Comparison of ENCODE assay signal across 12 cellular contexts in the genomic region with DNA sequence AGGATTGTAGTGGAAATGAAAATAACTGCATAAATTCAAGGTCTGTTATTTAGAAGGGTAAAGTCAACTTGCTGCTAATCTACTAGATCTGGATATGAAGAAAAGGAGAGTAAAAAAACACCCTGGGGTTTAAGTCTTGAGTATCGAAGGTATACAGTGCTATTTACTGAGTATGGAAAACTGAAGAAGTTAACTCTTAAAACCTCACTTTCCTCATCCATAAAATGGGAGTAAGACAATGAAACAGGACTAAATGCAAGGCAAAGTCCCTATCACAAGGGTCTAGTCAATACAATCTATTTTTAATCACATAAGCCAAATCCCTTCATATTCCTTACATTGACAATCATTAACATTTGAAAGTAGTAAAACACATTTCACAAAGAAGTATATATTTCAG. TPM values are rescaled to one million over a fixed set of nuclear protein-coding genes. Genes with fewer than 3 reads are reported as not detected.
A peak's percentile ranks its signal among the peaks of the same experiment; 100 is the strongest.
DNase-seq lines count a peak whose midpoint lies in the region; ATAC-seq and TF ChIP-seq lines count a peak whose summit lies in the region.
"Had no signal": no experiment of that assay in that cellular context is flagged by ENCODE, and none has a peak within 500 bp of the region (broad histone marks: within the 10 kb centered on the region; RNA-seq: fewer than 3 reads in every experiment).

No MANE protein-coding gene starts in this region.

- no CpG with 5 or more reads among the region's 1 CpG for WGBS in H9 (ENCODE audit: extremely low coverage, insufficient read length, low lambda C conversion rate)

- H3K23me2 ChIP-seq in H9 (ENCODE audit: insufficient read length, low read depth, low read length, poor library complexity, severe bottlenecking): peaks cover 9% of the 10 kb centered on the region

- no peak overlapping the region for H4K8ac ChIP-seq in H9 (replicated peaks; ENCODE audit: insufficient read length, low read depth, low read length)

- H2BK12ac ChIP-seq in H9 (ENCODE audit: insufficient read length, low read depth, low read length): no peak overlapping the region

- no peak overlapping the region for H3K18ac ChIP-seq in H9 (ENCODE audit: insufficient read length, low read depth, low read length)

- peaks cover 57% of the 10 kb centered on the region for H3K36me3 ChIP-seq in BE2C
- H3K36me3 ChIP-seq in iPS-20b (ENCODE audit: insufficient read depth, low read depth, low read length): peaks cover 51% of the 10 kb centered on the region
- H3K36me3 ChIP-seq: esophagus squamous epithelium had no signal

- H3K14ac ChIP-seq in H9 (ENCODE audit: insufficient read depth, low read length): no peak overlapping the region

- H3K9me3 ChIP-seq in BE2C: no peaks in the 10 kb centered on the region
- no peaks in the 10 kb centered on the region for H3K9me3 ChIP-seq in H9 (ENCODE audit: control insufficient read depth, low read depth, low read length)
- H3K9me3 ChIP-seq in iPS-20b (ENCODE audit: insufficient read depth, low read depth, low read length): no peaks in the 10 kb centered on the region
- H3K9me3 ChIP-seq: esophagus squamous epithelium had no signal

- no peak overlapping the region for H2AK5ac ChIP-seq in H9 (ENCODE audit: insufficient read length, low read length)

- no peak overlapping the region for H3K4ac ChIP-seq in H9 (ENCODE audit: low read depth, low read length)

- no peak overlapping the region for H2AFZ ChIP-seq in H9 (ENCODE audit: low read length)

- H3K56ac ChIP-seq in H9 (ENCODE audit: insufficient read length, low read depth, low read length): no peak overlapping the region

- no peaks in the 10 kb centered on the region; the same call in 1 of the 2 replicates for H3K27me3 Mint-ChIP-seq in H9 (ENCODE audit: low read depth)
- H3K27me3 Mint-ChIP-seq in activated CD4-positive, alpha-beta memory T cell treated with anti-CD3 and anti-CD28 coated beads, Interleukin-2, amount 10 ng/mL, durations not matched to agents 7 days and 5 days: no peaks in the 10 kb centered on the region

- H3K27me3 ChIP-seq in BE2C (no peaks in the 10 kb centered on the region), H9 (ENCODE audit: insufficient read depth, low read length) (no peaks in the 10 kb centered on the region), iPS-20b (ENCODE audit: insufficient read depth, low read length) (no peaks in the 10 kb centered on the region)
- H3K27me3 ChIP-seq: esophagus squamous epithelium had no signal

- H3T11ph ChIP-seq in H9 (ENCODE audit: low read length): no peak overlapping the region

- H3K4me2 ChIP-seq in H9 (ENCODE audit: insufficient read depth, insufficient read length, low read length): peak overlapping the region; percentile 72

- H3K9ac ChIP-seq in H9 (ENCODE audit: extremely low read depth, insufficient read length, low read length): peak overlapping the region; percentile 20
- peak overlapping the region; percentile 98 for H3K9ac ChIP-seq in iPS-20b (ENCODE audit: low read depth, low read length)

- no peak overlapping the region for H3K23ac ChIP-seq in H9 (ENCODE audit: insufficient read length, low read depth, low read length)

- H2BK20ac ChIP-seq in H9 (ENCODE audit: low read depth, low read length, poor library complexity, severe bottlenecking): no peak overlapping the region

- H3K27ac ChIP-seq in H9 (ENCODE audit: insufficient read length, low read depth, low read length) (no peak overlapping the region), iPS-20b (ENCODE audit: low read length) (peak overlapping the region; percentile 12)
- H3K27ac ChIP-seq: esophagus squamous epithelium, RWPE1 had no signal

- no peak for ATAC-seq in HG02798 (IDR thresholded peaks at IDR 0.05; ENCODE audit: poor library complexity, unreplicated experiment)
- ATAC-seq in activated CD4-positive, CD25-positive, alpha-beta regulatory T cell treated with anti-CD3 and anti-CD28 coated beads, Interleukin-2, amount 50 U/mL, for 24 hours: no peak
- ATAC-seq in HG02973 (IDR thresholded peaks at IDR 0.05; ENCODE audit: unreplicated experiment): no peak

- H3K4me1 ChIP-seq in BE2C (no peaks in the 10 kb centered on the region; the same call in none of the 2 replicates), H9 (ENCODE audit: insufficient read depth, low read length) (no peaks in the 10 kb centered on the region; the same call in 1 of the 2 replicates), iPS-20b (ENCODE audit: insufficient read depth, low read length) (peaks cover 15% of the 10 kb centered on the region; the same call in 1 of the 2 replicates)

- peak overlapping the region; percentile 92 to 98 for H3K4me3 Mint-ChIP-seq in H9
- peak overlapping the region; percentile 90 for H3K4me3 Mint-ChIP-seq in activated CD4-positive, alpha-beta memory T cell treated with anti-CD3 and anti-CD28 coated beads, Interleukin-2, amount 10 ng/mL, durations not matched to agents 7 days and 5 days

- no peak overlapping the region for H4K91ac ChIP-seq in H9 (ENCODE audit: insufficient read length, low read depth, low read length)

- CTCF ChIA-PET in activated CD4-positive, alpha-beta memory T cell treated with anti-CD3 and anti-CD28 coated beads, Interleukin-2, amount 10 ng/mL, durations not matched to agents 7 days and 5 days (lab: Charles Lee): no interaction called here

- TF ChIP-seq CTCF in BE2C (IDR thresholded peaks at IDR 0.05; ENCODE audit: low read depth, low read length) (no peak), H9 (conservative IDR thresholded peaks at IDR 0.05) (no peak)

- H2BK120ac ChIP-seq in H9 (ENCODE audit: low read depth, low read length, poor library complexity, severe bottlenecking): no peak overlapping the region

- H3K79me2 ChIP-seq in H9 (ENCODE audit: insufficient read depth, low read length): peaks cover 68% of the 10 kb centered on the region

- H3K4me1 Mint-ChIP-seq in H9: peaks cover 51 to 55% of the 10 kb centered on the region in 2 experiments
- peaks cover 61% of the 10 kb centered on the region for H3K4me1 Mint-ChIP-seq in activated CD4-positive, alpha-beta memory T cell treated with anti-CD3 and anti-CD28 coated beads, Interleukin-2, amount 10 ng/mL, durations not matched to agents 7 days and 5 days

- POLR2A ChIA-PET in activated CD4-positive, alpha-beta memory T cell treated with anti-CD3 and anti-CD28 coated beads, Interleukin-2, amount 10 ng/mL, durations not matched to agents 7 days and 5 days (lab: Charles Lee): interaction anchor here (1.3 to 4.0 kb wide), 3 partner anchors 10 to 20 kb away, joined by 3 to 25 read pairs (median 10); no protein-coding TSS in a partner anchor

- peak overlapping the region in 2 of 3 experiments; percentile 5; a peak in 2 of 7 replicates for H3K27ac Mint-ChIP-seq in H9
- peak overlapping the region; percentile 54 for H3K27ac Mint-ChIP-seq in activated CD4-positive, alpha-beta memory T cell treated with anti-CD3 and anti-CD28 coated beads, Interleukin-2, amount 10 ng/mL, durations not matched to agents 7 days and 5 days

- H3K9me3 Mint-ChIP-seq in H9: no peaks in the 10 kb centered on the region; a peak in 1 of 5 replicates
- no peaks in the 10 kb centered on the region for H3K9me3 Mint-ChIP-seq in activated CD4-positive, alpha-beta memory T cell treated with anti-CD3 and anti-CD28 coated beads, Interleukin-2, amount 10 ng/mL, durations not matched to agents 7 days and 5 days

- H3K79me1 ChIP-seq in H9 (ENCODE audit: insufficient read depth, low read depth, low read length, poor library complexity, severe bottlenecking): peaks cover 2% of the 10 kb centered on the region

- no peak overlapping the region for H4K5ac ChIP-seq in H9 (ENCODE audit: insufficient read length, low read depth, low read length)

- no peak overlapping the region for H2BK15ac ChIP-seq in H9 (ENCODE audit: low read depth, low read length)

- H3K36me3 Mint-ChIP-seq in H9 (ENCODE audit: insufficient read depth in 1 of 3, low read depth in 3 of 3): peaks cover 23 to 35% (median 24%) of the 10 kb centered on the region in 3 experiments; a peak in 6 of 7 replicates
- peaks cover 71% of the 10 kb centered on the region for H3K36me3 Mint-ChIP-seq in activated CD4-positive, alpha-beta memory T cell treated with anti-CD3 and anti-CD28 coated beads, Interleukin-2, amount 10 ng/mL, durations not matched to agents 7 days and 5 days (ENCODE audit: low read depth)

- no peak overlapping the region for H2BK5ac ChIP-seq in H9 (ENCODE audit: insufficient read length, low read length)

- H4K20me1 ChIP-seq in H9 (ENCODE audit: control insufficient read depth, insufficient read depth, insufficient read length): no peaks in the 10 kb centered on the region

- H3K4me3 ChIP-seq in BE2C (ENCODE audit: low read depth, low read length): peak overlapping the region; percentile 79
- H3K4me3 ChIP-seq in iPS-20b (ENCODE audit: low read length): peak overlapping the region; percentile 87

- DNase-seq in BE2C (no peak), H9 (no peak), UCSD-AML1 (lab: John Stamatoyannopoulos, UW; ENCODE audit: unreplicated experiment) (no peak)
- DNase-seq in activated CD4-positive, alpha-beta memory T cell treated with anti-CD3 and anti-CD28 coated beads, Interleukin-2, amount 10 ng/mL, durations not matched to agents 7 days and 5 days: no peak
- DNase-seq: DMS79; esophagus squamous epithelium; stimulated activated CD4-positive, alpha-beta T cell treated with anti-CD3 and anti-CD28 coated beads, Interleukin-4, amount 100 ng/mL, for 24 hours had no signal

RNA-seq across cellular contexts. Expression of a gene that starts 2.2 kb away (rescaled TPM):
- 8.9 TPM for polyA plus RNA-seq in BE2C (2012; ENCODE audit: insufficient read depth, insufficient read length, low read depth)
- total RNA-seq in H9 (2021): 43.2 and 47.6 TPM in 2 replicates
- 10 to 100 TPM; 68.7 to 71.2 TPM for total RNA-seq in activated CD4-positive, alpha-beta memory T cell treated with anti-CD3 and anti-CD28 coated beads, Interleukin-2, amount 10 ng/mL, durations not matched to agents 7 days and 5 days

RNA-seq across cellular contexts. Expression of a gene that starts 21.9 kb away (rescaled TPM):
- 47.8 TPM for polyA plus RNA-seq in BE2C (2012; ENCODE audit: insufficient read depth, insufficient read length, low read depth)
- 26.5 and 29.2 TPM in 2 replicates for total RNA-seq in H9 (2021)
- total RNA-seq in activated CD4-positive, alpha-beta memory T cell treated with anti-CD3 and anti-CD28 coated beads, Interleukin-2, amount 10 ng/mL, durations not matched to agents 7 days and 5 days: 10 to 100 TPM; 20.8 to 21.5 TPM
